ENCODE assay signal across 13 cellular contexts in the genomic region with DNA sequence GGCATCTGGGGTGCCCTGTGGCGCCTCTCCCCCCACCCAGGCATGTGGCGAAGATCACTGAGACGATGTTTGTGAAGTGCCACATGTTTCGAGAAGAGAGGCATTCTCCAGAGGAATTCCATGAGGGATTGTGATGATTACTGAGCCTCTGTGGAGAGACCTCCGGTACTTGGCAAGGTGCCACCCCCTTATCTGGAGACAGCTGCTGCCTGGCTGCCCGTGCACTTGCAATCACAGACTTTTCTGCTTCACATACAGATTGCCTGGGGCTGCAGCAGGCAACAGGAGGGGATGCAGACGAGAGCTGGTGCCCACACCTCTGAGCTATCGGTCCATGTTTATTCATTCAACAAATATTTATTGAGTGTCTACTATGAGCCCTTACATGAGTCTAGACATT.
A peak's percentile ranks its signal among the peaks of the same experiment; 100 is the strongest.
DNase-seq lines count a peak whose midpoint lies in the region; ATAC-seq, FAIRE-seq and TF ChIP-seq lines count a peak whose summit lies in the region.
"Had no signal": no experiment of that assay in that cellular context is flagged by ENCODE, and none has a peak within 500 bp of the region (broad histone marks: within the 10 kb centered on the region; RNA-seq: fewer than 3 reads in every experiment).

No MANE protein-coding gene starts in this region.

- no peaks in the 10 kb centered on the region for H3K36me3 ChIP-seq in fibroblast of lung (ENCODE audit: control insufficient read depth, insufficient read depth, low read length)
- no peaks in the 10 kb centered on the region for H3K36me3 ChIP-seq in lower lobe of right lung
- no peaks in the 10 kb centered on the region for H3K36me3 ChIP-seq in CD8-positive, alpha-beta memory T cell (ENCODE audit: insufficient read depth, low read length)
- H3K36me3 ChIP-seq: gastroesophageal sphincter, vagina had no signal

- CTCF ChIA-PET in A549 (lab: Yijun Ruan, JAX), result no interaction called here
- CTCF ChIA-PET in CD8-positive, alpha-beta memory T cell (lab: Charles Lee), result no interaction called here

- TF ChIP-seq CTCF in A549 (IDR thresholded peaks at IDR 0.05) (no peak), fibroblast of lung (conservative IDR thresholded peaks at IDR 0.05 in 1 of 2, IDR thresholded peaks at IDR 0.05 in 1 of 2; ENCODE audit: low read depth in 1 of 2, low read length in 2 of 2) (no peak), lower lobe of right lung (IDR thresholded peaks at IDR 0.05) (no peak)

- H3K79me2 ChIP-seq in fibroblast of lung (ENCODE audit: control insufficient read depth, insufficient read depth, low read length), result no peaks in the 10 kb centered on the region

- H3K4me1 Mint-ChIP-seq in CD8-positive, alpha-beta memory T cell, result no peaks in the 10 kb centered on the region

- intact Hi-C loops in lower lobe of right lung (cut with DNase I), result no loop called here

- no peaks in the 10 kb centered on the region for H3K27me3 ChIP-seq in fibroblast of lung (ENCODE audit: control insufficient read depth, insufficient read depth, low read length)
- peaks cover 6% of the 10 kb centered on the region for H3K27me3 ChIP-seq in lower lobe of right lung (ENCODE audit: low read depth)
- H3K27me3 ChIP-seq in CD8-positive, alpha-beta memory T cell (ENCODE audit: insufficient read depth, low read length, poor library complexity, severe bottlenecking), result no peaks in the 10 kb centered on the region
- H3K27me3 ChIP-seq: vagina had no signal

- no peak overlapping the region for H3K27ac Mint-ChIP-seq in CD8-positive, alpha-beta memory T cell
- H3K27ac Mint-ChIP-seq: nephron had no signal

- FAIRE-seq in A549 (lab: Jason Lieb, UNC), result no peak

- H3K4me3 ChIP-seq in A549 (no peak overlapping the region), fibroblast of lung (replicated peaks in 1 of 4; ENCODE audit: control extremely low read depth in 1 of 4, insufficient read depth in 1 of 4, low read depth in 3 of 4, low read length in 4 of 4) (no peak overlapping the region), lower lobe of right lung (no peak overlapping the region)
- no peak overlapping the region for H3K4me3 ChIP-seq in CD8-positive, alpha-beta memory T cell (ENCODE audit: low read length)
- H3K4me3 ChIP-seq: gastroesophageal sphincter, vagina had no signal

- H3K9me3 Mint-ChIP-seq in CD8-positive, alpha-beta memory T cell, result peaks cover 2 to 9% (median 3%) of the 10 kb centered on the region in 5 donors
- H3K9me3 Mint-ChIP-seq: nephron had no signal

- POLR2A ChIA-PET in A549 (lab: Yijun Ruan, JAX), result no interaction called here
- POLR2A ChIA-PET in CD8-positive, alpha-beta memory T cell (lab: Charles Lee), result no interaction called here

- DNase-seq in A549 (ENCODE audit: low read depth in 1 of 2, low spot score in 1 of 2) (no peak), HuH-7 (ENCODE audit: low spot score) (peak; percentile 17), NCI-H510A treated with DMSO at 0.1 percent for 48 hours (lab: John Stamatoyannopoulos, UW) (peak; percentile 13), fibroblast of lung (ENCODE audit: low read depth in 2 of 2) (peak; percentile 10 to 39), lower lobe of right lung (no peak), HuH-7.5 (ENCODE audit: low spot score) (no peak)
- DNase-seq in CD8-positive, alpha-beta memory T cell, result no peak
- DNase-seq in central memory CD4-positive, alpha-beta T cell, result no peak
- DNase-seq: NCI-H1048, RPMI8226 had no signal

- no peaks in the 10 kb centered on the region for H3K4me1 ChIP-seq in A549
- H3K4me1 ChIP-seq in fibroblast of lung (ENCODE audit: control insufficient read depth, extremely low read depth, insufficient read depth, low read length), result no peaks in the 10 kb centered on the region
- H3K4me1 ChIP-seq in lower lobe of right lung, result no peaks in the 10 kb centered on the region
- no peaks in the 10 kb centered on the region for H3K4me1 ChIP-seq in CD8-positive, alpha-beta memory T cell (ENCODE audit: insufficient read depth, low read length)
- H3K4me1 ChIP-seq: gastroesophageal sphincter, vagina had no signal

- no peak overlapping the region for H3K9ac ChIP-seq in fibroblast of lung (ENCODE audit: insufficient read depth, low read length)

- no peak for ATAC-seq in A549
- no peak for ATAC-seq in lower lobe of right lung
- ATAC-seq: gastroesophageal sphincter had no signal

- TF ChIP-seq EP300 in A549 (IDR thresholded peaks at IDR 0.05), result no peak

- no peak overlapping the region for H2AFZ ChIP-seq in fibroblast of lung (ENCODE audit: low read length)

- TF ChIP-seq RAD21 in A549 (conservative IDR thresholded peaks at IDR 0.05 in 1 of 2, IDR thresholded peaks at IDR 0.05 in 1 of 2), result no peak

- H3K27me3 Mint-ChIP-seq in CD8-positive, alpha-beta memory T cell, result no peaks in the 10 kb centered on the region

- TF ChIP-seq POLR2A in A549 (IDR thresholded peaks at IDR 0.05; ENCODE audit: low read length), result no peak

- no peaks in the 10 kb centered on the region for H4K20me1 ChIP-seq in fibroblast of lung (ENCODE audit: control insufficient read depth, extremely low read depth, insufficient read depth, low read length)

- no peaks in the 10 kb centered on the region for H3K36me3 Mint-ChIP-seq in CD8-positive, alpha-beta memory T cell

- H3K9me3 ChIP-seq in A549, result no peaks in the 10 kb centered on the region
- H3K9me3 ChIP-seq in fibroblast of lung (ENCODE audit: control insufficient read depth, insufficient read depth, low read depth, low read length), result no peaks in the 10 kb centered on the region
- no peaks in the 10 kb centered on the region for H3K9me3 ChIP-seq in lower lobe of right lung
- no peaks in the 10 kb centered on the region for H3K9me3 ChIP-seq in CD8-positive, alpha-beta memory T cell (ENCODE audit: low read length)
- H3K9me3 ChIP-seq: gastroesophageal sphincter, vagina had no signal

- WGBS in A549 (ENCODE audit: missing lambda C conversion rate), result 20% methylated on average over 8 of the region's 8 CpGs

- 0 out of 3 replicates have a peak overlapping the region, but pooled peaks have one; percentile 2 for H3K4me2 ChIP-seq in A549
- H3K4me2 ChIP-seq in fibroblast of lung (ENCODE audit: extremely low read depth, insufficient read depth, low read length), result no peak overlapping the region

- H3K27ac ChIP-seq in A549 (no peak overlapping the region), fibroblast of lung (ENCODE audit: insufficient read depth, low read length) (no peak overlapping the region), lower lobe of right lung (no peak overlapping the region)
- no peak overlapping the region for H3K27ac ChIP-seq in CD8-positive, alpha-beta memory T cell (ENCODE audit: low read depth, low read length)
- H3K27ac ChIP-seq: gastroesophageal sphincter, vagina had no signal

- H3K4me3 Mint-ChIP-seq in CD8-positive, alpha-beta memory T cell, result no peak overlapping the region
- H3K4me3 Mint-ChIP-seq: nephron had no signal

TF ChIP-seq in A549, 52 proteins besides CTCF, POLR2A, EP300 and RAD21:
- TF ChIP-seq REST (IDR thresholded peaks at IDR 0.05) (no peak), CBX8 (IDR thresholded peaks at IDR 0.05) (no peak), NFE2L2 (conservative IDR thresholded peaks at IDR 0.05; ENCODE audit: low read length) (no peak), EHF (CRISPR knock-in tag; IDR thresholded peaks at IDR 0.05) (no peak), ESRRA (IDR thresholded peaks at IDR 0.05; ENCODE audit: borderline replicate concordance, low read length) (no peak), MAZ (IDR thresholded peaks at IDR 0.05; ENCODE audit: borderline replicate concordance, low read depth, low read length) (no peak), HDAC2 (IDR thresholded peaks at IDR 0.05) (no peak), HOXB13 (CRISPR knock-in tag; IDR thresholded peaks at IDR 0.05; ENCODE audit: low read depth) (no peak), NPAS2 (CRISPR knock-in tag; IDR thresholded peaks at IDR 0.05; ENCODE audit: borderline replicate concordance) (no peak), TFCP2L1 (CRISPR knock-in tag; IDR thresholded peaks at IDR 0.05) (no peak), NR3C1 (IDR thresholded peaks at IDR 0.05) (no peak)
- TF ChIP-seq, protein P1, sequence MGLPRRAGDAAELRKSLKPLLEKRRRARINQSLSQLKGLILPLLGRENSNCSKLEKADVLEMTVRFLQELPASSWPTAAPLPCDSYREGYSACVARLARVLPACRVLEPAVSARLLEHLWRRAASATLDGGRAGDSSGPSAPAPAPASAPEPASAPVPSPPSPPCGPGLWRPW (IDR thresholded peaks at IDR 0.05), result no peak
- TF ChIP-seq, protein P2, sequence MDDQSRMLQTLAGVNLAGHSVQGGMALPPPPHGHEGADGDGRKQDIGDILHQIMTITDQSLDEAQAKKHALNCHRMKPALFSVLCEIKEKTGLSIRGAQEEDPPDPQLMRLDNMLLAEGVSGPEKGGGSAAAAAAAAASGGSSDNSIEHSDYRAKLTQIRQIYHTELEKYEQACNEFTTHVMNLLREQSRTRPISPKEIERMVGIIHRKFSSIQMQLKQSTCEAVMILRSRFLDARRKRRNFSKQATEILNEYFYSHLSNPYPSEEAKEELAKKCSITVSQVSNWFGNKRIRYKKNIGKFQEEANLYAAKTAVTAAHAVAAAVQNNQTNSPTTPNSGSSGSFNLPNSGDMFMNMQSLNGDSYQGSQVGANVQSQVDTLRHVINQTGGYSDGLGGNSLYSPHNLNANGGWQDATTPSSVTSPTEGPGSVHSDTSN (IDR thresholded peaks at IDR 0.05), result no peak

Comparison
In these comparisons a context has a peak if more than half of its experiments do, and no peak if none do; other contexts are left out.
1. DNase-seq: peak in HuH-7 (single experiment), NCI-H510A treated with DMSO at 0.1 percent for 48 hours (single experiment) and fibroblast of lung (2 of 2); none in A549 (0 of 2), lower lobe of right lung (single experiment), CD8-positive, alpha-beta memory T cell (0 of 5), central memory CD4-positive, alpha-beta T cell (single experiment) and HuH-7.5 (single experiment).